21 cellular contexts compared by ENCODE assay signal in genomic region chr21:17053321-17053720, GRCh38.
"Had no signal": no experiment of that assay in that cellular context is flagged by ENCODE, and none has a peak within 500 bp of the region (broad histone marks: within the 10 kb centered on the region; RNA-seq: fewer than 3 reads in every experiment).

No MANE protein-coding gene starts in this region.

- H3K27me3 Mint-ChIP-seq: memory B cell, naive B cell had no signal

- H3K36me3 ChIP-seq: left lung, lower lobe of right lung, neutrophil, sigmoid colon, stomach, thoracic aorta, transverse colon had no signal

- H3K27ac Mint-ChIP-seq: endodermal cell, memory B cell, naive B cell, nephron had no signal

- DNase-seq: cerebellar nuclear complex; dermis blood vessel endothelial cell; effector CD4-positive, alpha-beta T cell; endodermal cell; left lung; lower lobe of right lung; naive B cell; sigmoid colon; stimulated activated CD4-positive, alpha-beta T cell treated with anti-CD3 and anti-CD28 coated beads, Interleukin-12 subunit alpha, Interleukin-12 subunit beta, amount 100 ng/mL, for 4 hours; stimulated activated naive CD4-positive, alpha-beta T cell; stomach; substantia nigra; transverse colon had no signal

- H3K36me3 Mint-ChIP-seq: memory B cell, naive B cell had no signal

- H3K4me1 Mint-ChIP-seq: memory B cell, naive B cell had no signal

- H3K9me3 ChIP-seq: lower lobe of right lung, neutrophil, sigmoid colon, stomach, thoracic aorta, transverse colon had no signal

- H3K4me3 Mint-ChIP-seq: endodermal cell, memory B cell, naive B cell, nephron had no signal

- H3K27me3 ChIP-seq: left lung, neutrophil, sigmoid colon, stomach, transverse colon had no signal

- FAIRE-seq: colon, keratinocyte had no signal

- H3K4me1 ChIP-seq: left lung, lower lobe of right lung, sigmoid colon, stomach, transverse colon had no signal

- H3K27ac ChIP-seq: left lung, lower lobe of right lung, neutrophil, sigmoid colon, skin epidermis, stomach, thoracic aorta, transverse colon had no signal

- ATAC-seq: esophagus mucosa, left lung, lower lobe of right lung had no signal

- H3K4me3 ChIP-seq: left lung, lower lobe of right lung, sigmoid colon, skin epidermis, stomach, thoracic aorta, transverse colon had no signal

- H3K9me3 Mint-ChIP-seq: endodermal cell had no signal
